Comparison of ENCODE assay signal across 6 cellular contexts in the genomic region with DNA sequence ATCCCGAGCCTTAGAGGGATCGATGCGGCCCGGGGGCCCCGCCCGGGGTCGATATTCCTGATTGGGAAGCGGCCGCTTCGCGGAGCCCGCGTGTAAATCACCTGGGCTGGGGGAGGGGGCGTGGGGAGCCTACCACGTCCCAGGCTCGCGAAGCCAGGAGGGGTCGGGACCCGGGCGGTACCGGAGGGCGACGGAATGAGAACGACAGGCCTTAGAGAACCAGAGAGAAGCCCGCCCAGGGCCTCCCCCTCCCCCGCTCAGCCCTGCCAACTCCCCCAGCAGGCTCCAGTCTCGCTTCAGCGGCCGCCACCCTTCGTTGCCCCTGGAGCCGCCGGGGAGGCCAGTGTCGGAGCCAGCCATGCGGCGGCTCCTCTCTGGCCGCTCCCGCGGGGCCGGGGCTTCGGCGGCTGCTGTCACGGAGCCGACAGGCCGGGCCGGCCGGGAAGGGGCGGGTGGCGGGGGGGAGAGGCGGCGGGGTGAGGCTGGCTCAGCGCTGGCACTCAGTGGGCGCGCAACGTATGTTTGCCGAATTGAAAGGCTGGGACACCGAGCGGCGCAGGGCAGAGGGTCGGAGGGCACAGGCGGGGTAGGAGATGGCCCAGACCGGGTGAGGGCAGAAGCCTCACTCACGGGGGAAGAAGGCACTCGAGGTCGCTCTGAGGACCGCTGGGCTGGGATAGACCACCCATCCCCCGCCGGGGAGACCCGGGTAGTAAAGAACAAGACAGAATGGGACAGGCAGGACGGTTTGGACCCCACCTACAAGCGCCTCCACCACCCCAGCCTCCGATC. TPM values are rescaled to one million over a fixed set of nuclear protein-coding genes. Genes with fewer than 3 reads are reported as not detected.
DNase-seq lines count a peak whose midpoint lies in the region; ATAC-seq lines count a peak whose summit lies in the region.

No MANE protein-coding gene starts in this region.

- DNase-seq in NCI-H82 (lab: John Stamatoyannopoulos, UW) (peak; percentile 72), NCI-H82 treated with DMSO at 0.1 percent for 48 hours (lab: John Stamatoyannopoulos, UW; ENCODE audit: unreplicated experiment) (no peak), adipocyte (ENCODE audit: low read depth) (peak; percentile 66), naive B cell (no peak), NOMO-1 treated with DMSO at 0.1 percent for 48 hours (lab: John Stamatoyannopoulos, UW; ENCODE audit: unreplicated experiment) (no peak)
- DNase-seq in activated CD4-positive, CD25-positive, alpha-beta regulatory T cell (lab: John Stamatoyannopoulos, UW) = no peak

- H3K4me1 Mint-ChIP-seq in naive B cell = peaks cover 39 to 55% (median 52%) of the 10 kb centered on the region in 3 donors

- peaks cover 0 to 7% of the 10 kb centered on the region in 2 donors for H3K36me3 Mint-ChIP-seq in naive B cell

- no peaks in the 10 kb centered on the region for H3K36me3 ChIP-seq in adipocyte (ENCODE audit: control insufficient read depth, insufficient read depth, low read length, severe bottlenecking)

- no peaks in the 10 kb centered on the region for H3K9me3 Mint-ChIP-seq in naive B cell

- peak overlapping the region in 2 of 6 donors; percentile 20 to 86 for H3K27ac Mint-ChIP-seq in naive B cell

- peak overlapping the region; percentile 70 for H3K4me3 ChIP-seq in adipocyte (ENCODE audit: low read length)

- H3K9ac ChIP-seq in adipocyte (ENCODE audit: low read length) = no peak overlapping the region

- H3K27me3 ChIP-seq in adipocyte (replicated peaks; ENCODE audit: control insufficient read depth, insufficient read depth, low read length) = peaks cover 52% of the 10 kb centered on the region

- H3K27me3 Mint-ChIP-seq in naive B cell = peaks cover 34 to 77% (median 50%) of the 10 kb centered on the region in 3 donors

- H3K9me3 ChIP-seq in adipocyte (ENCODE audit: control insufficient read depth, low read length) = no peaks in the 10 kb centered on the region

- H3K4me3 Mint-ChIP-seq in naive B cell = peak overlapping the region; percentile 55 to 89 (median 80)

- peak; percentile 24 to 40 for ATAC-seq in naive B cell (ENCODE audit: low read depth in 2 of 2)

- peaks cover 27% of the 10 kb centered on the region for H3K4me1 ChIP-seq in adipocyte (ENCODE audit: control insufficient read depth, insufficient read depth, low read length)

RNA-seq across cellular contexts. Expression of gene DNAJC22, which starts 1.4 kb away (rescaled TPM):
- polyA plus RNA-seq in naive B cell (ENCODE audit: low read depth in 6 of 6) = not detected

RNA-seq across cellular contexts. Expression of gene C1QL4, which starts 8.3 kb away (rescaled TPM):
- polyA plus RNA-seq in naive B cell (ENCODE audit: low read depth in 6 of 6) = not detected

RNA-seq across cellular contexts. Expression of gene SPATS2, which starts 22.0 kb away (rescaled TPM):
- 10 to 100 TPM in 1 of 6 donors, 1 to 10 TPM in 5; 1.9 to 11.4 (median 9.0) TPM for polyA plus RNA-seq in naive B cell (ENCODE audit: low read depth in 6 of 6)

RNA-seq across cellular contexts. Expression of gene TROAP, which starts 22.2 kb away (rescaled TPM):
- polyA plus RNA-seq in naive B cell (ENCODE audit: low read depth in 6 of 6) = 1 to 10 TPM in 1 of 6 donors, under 1 TPM in 1, not detected in 4; 0.86 to 2.1 TPM

RNA-seq across cellular contexts. Expression of gene PRPH, which starts 50.3 kb away (rescaled TPM):
- not detected for polyA plus RNA-seq in naive B cell (ENCODE audit: low read depth in 6 of 6)

Comparison
In these comparisons a context has a peak if more than half of its experiments do, and no peak if none do; other contexts are left out.
1. DNase-seq: peak in NCI-H82 (single experiment) and adipocyte (single experiment); none in NCI-H82 treated with DMSO at 0.1 percent for 48 hours (single experiment), naive B cell (single experiment), activated CD4-positive, CD25-positive, alpha-beta regulatory T cell (0 of 4) and NOMO-1 treated with DMSO at 0.1 percent for 48 hours (single experiment).